8 cellular contexts compared by ENCODE assay signal in genomic region chr12:26995706-26996105, GRCh38.
"Had no signal": no experiment of that assay in that cellular context is flagged by ENCODE, and none has a peak within 500 bp of the region (broad histone marks: within the 10 kb centered on the region; RNA-seq: fewer than 3 reads in every experiment).

No MANE protein-coding gene starts in this region.

- DNase-seq: GDM1, GF-D8 had no signal

- H3K4me3 ChIP-seq: GM12878 had no signal

- ATAC-seq: GM12878 had no signal

- FAIRE-seq: G401.6, GM12878, GM12891, GM12892, GM18507, GM19239 had no signal
